16 cellular contexts compared by ENCODE assay signal in genomic region chr18:28007841-28008240, GRCh38.
DNase-seq lines count a peak whose midpoint lies in the region; TF ChIP-seq lines count a peak whose summit lies in the region.
"Had no signal": no experiment of that assay in that cellular context is flagged by ENCODE, and none has a peak within 500 bp of the region (broad histone marks: within the 10 kb centered on the region; RNA-seq: fewer than 3 reads in every experiment).

No MANE protein-coding gene starts in this region.

- no peaks in the 10 kb centered on the region for H3K27me3 ChIP-seq in osteoblast (ENCODE audit: insufficient read depth, low read length)
- H3K27me3 ChIP-seq: SJCRH30 had no signal

- TF ChIP-seq CTCF in choroid plexus epithelial cell (conservative IDR thresholded peaks at IDR 0.05; ENCODE audit: low read depth, low read length), result no peak
- no peak for TF ChIP-seq CTCF in osteoblast (IDR thresholded peaks at IDR 0.05; ENCODE audit: extremely low read depth, low read depth, low read length)

- H3K27ac ChIP-seq in osteoblast (ENCODE audit: low read depth, low read length), result peak overlapping the region; percentile 50
- H3K27ac ChIP-seq: SJCRH30 had no signal

- H3K36me3 ChIP-seq in osteoblast (ENCODE audit: insufficient read depth, low read length), result peaks cover 38% of the 10 kb centered on the region
- H3K36me3 ChIP-seq: SJCRH30 had no signal

- H3K4me2 ChIP-seq in osteoblast (ENCODE audit: insufficient read depth, low read length), result no peak overlapping the region

- H3K79me2 ChIP-seq in osteoblast (ENCODE audit: insufficient read depth, low read length), result peaks cover 3% of the 10 kb centered on the region

- H3K4me1 ChIP-seq in osteoblast (ENCODE audit: insufficient read depth, low read length), result peaks cover 23% of the 10 kb centered on the region
- H3K4me1 ChIP-seq: SJCRH30 had no signal

- H3K9me3 ChIP-seq in osteoblast (ENCODE audit: low read depth, low read length), result no peaks in the 10 kb centered on the region
- H3K9me3 ChIP-seq: SJCRH30 had no signal

- no peak overlapping the region for H3K4me3 ChIP-seq in choroid plexus epithelial cell (ENCODE audit: low read depth, low read length)
- H3K4me3 ChIP-seq in osteoblast (ENCODE audit: insufficient read depth, low read length), result no peak overlapping the region
- H3K4me3 ChIP-seq: SJCRH30 had no signal

- peak; percentile 82 for DNase-seq in ELR (ENCODE audit: low read depth)
- DNase-seq in M059J (ENCODE audit: low read depth), result peak; percentile 28
- DNase-seq in choroid plexus epithelial cell (ENCODE audit: low read depth), result peak; percentile 74
- DNase-seq in osteoblast (ENCODE audit: insufficient read length, low spot score, missing footprints), result no peak
- no peak for DNase-seq in MV-4-11 (lab: John Stamatoyannopoulos, UW)
- no peak for DNase-seq in HPDE6-E6E7 (ENCODE audit: extremely low spot score)
- DNase-seq in NCI-H2029 (lab: John Stamatoyannopoulos, UW), result no peak
- DNase-seq: CD4-positive, alpha-beta T cell; DMS79 treated with DMSO at 0.1 percent for 48 hours; Karpas-422; NCI-H1417 treated with DMSO at 0.1 percent for 48 hours; NCI-H2081; NCI-H524; RPMI8226; SJCRH30; SW 1271 had no signal

- no peak overlapping the region for H2AFZ ChIP-seq in osteoblast (ENCODE audit: low read length)

- no peaks in the 10 kb centered on the region for H4K20me1 ChIP-seq in osteoblast (ENCODE audit: insufficient read depth, low read length)

Comparison
In these comparisons a context has a peak if more than half of its experiments do, and no peak if none do; other contexts are left out.
1. DNase-seq: peak in ELR (single experiment), M059J (single experiment) and choroid plexus epithelial cell (single experiment); none in osteoblast (single experiment), MV-4-11 (single experiment), HPDE6-E6E7 (single experiment) and NCI-H2029 (single experiment).